Comparison of ENCODE assay signal across 8 cellular contexts in genomic region chr19:39341720-39342604, GRCh38. TPM values are rescaled to one million over a fixed set of nuclear protein-coding genes. Genes with fewer than 3 reads are reported as not detected.
DNase-seq lines count a peak whose midpoint lies in the region; ATAC-seq and TF ChIP-seq lines count a peak whose summit lies in the region.

TSS of gene SAMD4B (plus strand) at chr19:39342421. CDS start at chr19:39356894, 14,473 bp downstream.

- H3K27me3 Mint-ChIP-seq in activated naive CD8-positive, alpha-beta T cell treated with anti-CD3 and anti-CD28 coated beads for 36 hours: no peaks in the 10 kb centered on the region

- H3K4me3 ChIP-seq in GM12865 (ENCODE audit: low read depth, low read length) (peak within 1 kb of the TSS; percentile 96), ovary (peak within 1 kb of the TSS; percentile 93), thyroid gland (replicated peaks in 1 of 3) (peak within 1 kb of the TSS; percentile 79 to 98 (median 96))

- H3K9me3 ChIP-seq in ovary (no peaks in the 10 kb centered on the region), thyroid gland (no peaks in the 10 kb centered on the region)

- H3K36me3 ChIP-seq in ovary (no peaks in the 10 kb centered on the region), thyroid gland (no peaks in the 10 kb centered on the region)

- H3K4me1 Mint-ChIP-seq in activated naive CD8-positive, alpha-beta T cell treated with anti-CD3 and anti-CD28 coated beads for 36 hours: peaks cover 58% of the 10 kb centered on the region

- H3K4me1 ChIP-seq in ovary (ENCODE audit: insufficient read depth) (peaks cover 4% of the 10 kb centered on the region), thyroid gland (peaks cover 16 to 39% of the 10 kb centered on the region in 2 donors)

- TF ChIP-seq CTCF in GM12865 (IDR thresholded peaks at IDR 0.05; ENCODE audit: insufficient read depth, low read depth, low read length, missing control alignments) (peak; percentile 72), ovary (IDR thresholded peaks at IDR 0.05) (peak; percentile 84 to 94 (median 89)), thyroid gland (IDR thresholded peaks at IDR 0.05) (peak; percentile 43 to 89 (median 74))

- H3K27ac ChIP-seq in ovary (peak within 1 kb of the TSS; percentile 92 to 95), thyroid gland (peak within 1 kb of the TSS; percentile 58 to 81 (median 71))

- DNase-seq in GM12865 (ENCODE audit: low read depth) (peak; percentile 100), NCI-H1105 (lab: John Stamatoyannopoulos, UW) (peak; percentile 98), SKM-1 treated with dmso at 0.1 percent for 144 hours (lab: John Stamatoyannopoulos, UW; ENCODE audit: unreplicated experiment) (peak; percentile 98), head of caudate nucleus (peak; percentile 96 to 100 (median 100)), ovary (peak; percentile 99 to 100 (median 100)), thyroid gland (peak; percentile 99)
- peak; percentile 100 for DNase-seq in activated naive CD8-positive, alpha-beta T cell treated with anti-CD3 and anti-CD28 coated beads for 36 hours

- TF ChIP-seq POLR2A in ovary (IDR thresholded peaks at IDR 0.05): peak; percentile 78
- peak; percentile 81 to 85 for TF ChIP-seq POLR2A in thyroid gland (IDR thresholded peaks at IDR 0.05)

- peak; percentile 94 for ATAC-seq in HG02642 (IDR thresholded peaks at IDR 0.05; ENCODE audit: poor library complexity, unreplicated experiment)

- TF ChIP-seq EP300 in ovary (IDR thresholded peaks at IDR 0.05): peak; percentile 74

- peak within 1 kb of the TSS; percentile 84 for H3K27ac Mint-ChIP-seq in activated naive CD8-positive, alpha-beta T cell treated with anti-CD3 and anti-CD28 coated beads for 36 hours

- H3K27me3 ChIP-seq in ovary (no peaks in the 10 kb centered on the region), thyroid gland (no peaks in the 10 kb centered on the region)

- peaks cover 6% of the 10 kb centered on the region for H3K36me3 Mint-ChIP-seq in activated naive CD8-positive, alpha-beta T cell treated with anti-CD3 and anti-CD28 coated beads for 36 hours

- intact Hi-C loops in head of caudate nucleus (cut with DNase I): loop anchor here (10.0 kb wide), 1 partner anchor 53 kb away; the partner anchor contains the start of genes MED29 and PAF1
- intact Hi-C loops in ovary (cut with DNase I): loop anchor here in 2 of 4 donors (1.0 to 10.0 kb wide), 3 partner anchors 49 to 215 kb away; partner anchors contain the start of genes EID2B (in 1 of the 2), MED29 (in 1 of the 2), PAF1 (in 1 of the 2) and PAK4 (in 1 of the 2)
- intact Hi-C loops in thyroid gland (cut with DNase I): no loop called here

- H3K9me3 Mint-ChIP-seq in activated naive CD8-positive, alpha-beta T cell treated with anti-CD3 and anti-CD28 coated beads for 36 hours: no peaks in the 10 kb centered on the region

- H3K4me3 Mint-ChIP-seq in activated naive CD8-positive, alpha-beta T cell treated with anti-CD3 and anti-CD28 coated beads for 36 hours: peak within 1 kb of the TSS; percentile 87

- 0 to 1% (median 0%) methylated on average over 16 to 105 of the region's 105 CpGs for WGBS in ovary, 3 donors
- WGBS in thyroid gland, 2 donors: 1 to 2% methylated on average over 9 to 11 of the region's 105 CpGs

RNA-seq across cellular contexts. Expression of gene SAMD4B, which starts in this region (rescaled TPM):
- total RNA-seq in activated naive CD8-positive, alpha-beta T cell treated with anti-CD3 and anti-CD28 coated beads for 36 hours: 10 to 100 TPM; 36.2 to 36.5 TPM
- 100 to 1,000 TPM in 5 of 7 donors, 10 to 100 TPM in 2; 59.0 to 139 (median 110) TPM for total RNA-seq in ovary
- polyA plus RNA-seq in ovary: 100 to 1,000 TPM in 1 of 2 donors, 10 to 100 TPM in 1; 64.4 to 119 TPM
- total RNA-seq in thyroid gland: 100 to 1,000 TPM in 3 of 4 donors, 10 to 100 TPM in 1; 79.5 to 212 (median 124) TPM

Comparison
In these comparisons a context has a peak if more than half of its experiments do, and no peak if none do; other contexts are left out.
1. Peak in every context shown above with its lines: DNase-seq, ATAC-seq, H3K4me3 ChIP-seq and H3K27ac ChIP-seq.